ENCODE assay signal across 6 cellular contexts in genomic region chr5:109396965-109397364, GRCh38.
"Had no signal": no experiment of that assay in that cellular context is flagged by ENCODE, and none has a peak within 500 bp of the region (broad histone marks: within the 10 kb centered on the region; RNA-seq: fewer than 3 reads in every experiment).

No MANE protein-coding gene starts in this region.

- ATAC-seq: GM23338, K562 had no signal

- H3K4me3 ChIP-seq: GM23338, K562 had no signal

- DNase-seq: H9, HCEC 1CT, HFFc6, IMR-90 had no signal

- H3K27ac Mint-ChIP-seq: HFFc6 had no signal

- H3K4me3 Mint-ChIP-seq: GM23338, H9, HFFc6 had no signal

- H3K9me3 Mint-ChIP-seq: GM23338, H9, HFFc6 had no signal
